In the genomic region with DNA sequence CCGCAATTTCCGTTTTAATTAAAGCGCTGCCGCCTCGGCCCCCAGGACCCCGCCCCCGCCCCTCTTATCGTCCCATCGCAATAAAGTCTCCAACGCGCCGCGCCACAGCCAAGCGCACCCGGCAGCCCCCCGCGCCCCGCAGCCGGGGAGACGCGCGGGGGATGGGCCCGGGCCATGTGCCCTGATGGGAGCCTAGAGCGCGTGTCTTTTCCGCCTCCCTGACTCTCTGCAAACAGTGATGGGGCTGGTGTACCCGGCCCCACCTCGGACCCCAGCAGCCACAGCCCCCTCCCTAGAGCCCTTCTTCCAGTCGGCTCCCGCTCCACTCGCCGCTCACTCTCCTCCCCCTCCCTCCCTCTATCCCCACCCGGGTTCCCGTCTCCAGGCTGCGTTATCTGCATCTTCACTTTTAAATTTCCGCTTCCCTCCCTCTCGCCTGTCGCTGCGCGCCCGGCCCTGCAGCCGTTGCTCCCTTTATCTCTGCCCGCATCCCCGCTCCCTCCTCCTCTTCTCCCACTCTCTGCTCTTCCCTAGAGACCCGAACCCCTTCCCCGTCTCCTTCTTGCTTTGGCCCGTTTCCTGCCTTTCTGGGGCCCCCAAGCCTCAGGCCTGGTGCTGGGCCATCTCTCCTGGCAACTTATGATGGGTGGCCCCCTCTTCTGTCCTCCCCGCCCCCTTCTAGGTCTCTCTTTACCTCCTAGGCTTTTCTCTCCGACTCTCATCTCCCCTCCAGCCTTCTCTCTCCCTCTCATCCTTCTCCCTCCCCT, we compare ENCODE assay signal across 15 cellular contexts. TPM values are rescaled to one million over a fixed set of nuclear protein-coding genes. Genes with fewer than 3 reads are reported as not detected.
A peak's percentile ranks its signal among the peaks of the same experiment; 100 is the strongest.
DNase-seq lines count a peak whose midpoint lies in the region; ATAC-seq, FAIRE-seq and TF ChIP-seq lines count a peak whose summit lies in the region.
"Had no signal": no experiment of that assay in that cellular context is flagged by ENCODE, and none has a peak within 500 bp of the region (broad histone marks: within the 10 kb centered on the region; RNA-seq: fewer than 3 reads in every experiment).

No MANE protein-coding gene starts in this region.

- WGBS in HepG2 (ENCODE audit: low lambda C conversion rate), result 22% methylated on average over 40 of the region's 49 CpGs
- 5% methylated on average over 37 of the region's 49 CpGs for WGBS in right lobe of liver (ENCODE audit: insufficient coverage, low coverage, low lambda C conversion rate, missing lambda C conversion rate)

- H3K79me2 ChIP-seq in HepG2 (ENCODE audit: insufficient read depth, low read length), result no peaks in the 10 kb centered on the region

- TF ChIP-seq POLR2A in HepG2 (IDR thresholded peaks at IDR 0.05; ENCODE audit: insufficient read depth in 1 of 2, low read depth in 2 of 2, low read length in 2 of 2) (no peak), right lobe of liver (IDR thresholded peaks at IDR 0.05) (no peak), gastrocnemius medialis (IDR thresholded peaks at IDR 0.05) (no peak)

- POLR2A ChIA-PET in HepG2 (lab: Yijun Ruan, JAX), result no interaction called here
- POLR2A ChIA-PET in activated CD8-positive, alpha-beta T cell treated with anti-CD3 and anti-CD28 coated beads for 36 hours (lab: Charles Lee), result no interaction called here

- intact Hi-C loops in HepG2 (cut with micrococcal nuclease; ENCODE audit: unreplicated experiment), result loop anchor here (10.0 kb wide), 1 partner anchor 121 kb away; no protein-coding TSS in a partner anchor
- intact Hi-C loops in right lobe of liver (cut with DNase I), result no loop called here
- intact Hi-C loops in gastrocnemius medialis (cut with DNase I; ENCODE audit: low total_unique reads), result no loop called here
- intact Hi-C loops in activated CD8-positive, alpha-beta T cell treated with anti-CD3 and anti-CD28 coated beads for 36 hours (cut with micrococcal nuclease), result no loop called here

- no peak overlapping the region for H3K27ac Mint-ChIP-seq in activated CD8-positive, alpha-beta T cell treated with anti-CD3 and anti-CD28 coated beads for 36 hours
- H3K27ac Mint-ChIP-seq: activated naive CD8-positive, alpha-beta T cell treated with anti-CD3 and anti-CD28 coated beads, Interleukin-2, amount 50 U/mL, for 24 hours had no signal

- no peak overlapping the region for H3K4me3 ChIP-seq in HepG2 (replicated peaks in 1 of 3; ENCODE audit: insufficient read depth in 1 of 3, low read depth in 2 of 3, low read length in 3 of 3)
- H3K4me3 ChIP-seq in right lobe of liver, result no peak overlapping the region
- peak overlapping the region; percentile 71 for H3K4me3 ChIP-seq in SK-N-MC
- peak overlapping the region; percentile 30 for H3K4me3 ChIP-seq in iPS-15b (ENCODE audit: low read depth, low read length)
- peak overlapping the region in 1 of 4 donors; percentile 40 for H3K4me3 ChIP-seq in gastrocnemius medialis

- ATAC-seq in HepG2, result no peak
- no peak for ATAC-seq in right lobe of liver
- no peak for ATAC-seq in esophagus mucosa
- ATAC-seq in gastrocnemius medialis, result no peak
- ATAC-seq in activated CD8-positive, alpha-beta T cell treated with anti-CD3 and anti-CD28 coated beads for 36 hours, result no peak
- ATAC-seq: activated naive CD8-positive, alpha-beta T cell treated with anti-CD3 and anti-CD28 coated beads, Interleukin-2, amount 50 U/mL, for 24 hours had no signal

- TF ChIP-seq CTCF in HepG2 (CRISPR knock-in tag; IDR thresholded peaks at IDR 0.05) (no peak), right lobe of liver (IDR thresholded peaks at IDR 0.05) (no peak), gastrocnemius medialis (IDR thresholded peaks at IDR 0.05 in 4 of 5, conservative IDR thresholded peaks at IDR 0.05 in 1 of 5) (no peak)
- no peak for TF ChIP-seq CTCF in activated CD8-positive, alpha-beta T cell treated with anti-CD3 and anti-CD28 coated beads for 36 hours (IDR thresholded peaks at IDR 0.05)

- no peaks in the 10 kb centered on the region for H3K9me3 Mint-ChIP-seq in activated CD8-positive, alpha-beta T cell treated with anti-CD3 and anti-CD28 coated beads for 36 hours
- H3K9me3 Mint-ChIP-seq: activated naive CD8-positive, alpha-beta T cell treated with anti-CD3 and anti-CD28 coated beads, Interleukin-2, amount 50 U/mL, for 24 hours had no signal

- peaks cover 79% of the 10 kb centered on the region for H3K27me3 Mint-ChIP-seq in activated CD8-positive, alpha-beta T cell treated with anti-CD3 and anti-CD28 coated beads for 36 hours

- H3K4me3 Mint-ChIP-seq in activated CD8-positive, alpha-beta T cell treated with anti-CD3 and anti-CD28 coated beads for 36 hours, result no peak overlapping the region

- TF ChIP-seq EP300 in HepG2 (IDR thresholded peaks at IDR 0.05; ENCODE audit: low read depth in 2 of 2, low read length in 2 of 2) (no peak), HepG2 (CRISPR knock-in tag; IDR thresholded peaks at IDR 0.05; ENCODE audit: borderline replicate concordance) (no peak)

- no peak for FAIRE-seq in HepG2 (lab: Jason Lieb, UNC)

- H4K20me1 ChIP-seq in HepG2 (ENCODE audit: insufficient read depth, low read length), result peaks cover 10% of the 10 kb centered on the region; the same call in 1 of the 2 replicates

- no peak overlapping the region for H3K9ac ChIP-seq in HepG2 (ENCODE audit: insufficient read depth, low read depth, low read length)
- H3K9ac ChIP-seq in SK-N-MC (ENCODE audit: insufficient read length), result no peak overlapping the region
- H3K9ac ChIP-seq in iPS-15b (ENCODE audit: low read depth, low read length), result no peak overlapping the region
- H3K9ac ChIP-seq: BLaER1 treated with 17β-estradiol and CSF1 and Interleukin-3, amounts not matched to agents 10 nM and 100 nM had no signal

- H3K27me3 ChIP-seq in HepG2 (ENCODE audit: control insufficient read depth in 1 of 2, insufficient read depth in 2 of 2, low read length in 2 of 2), result peaks cover 42 to 92% of the 10 kb centered on the region in 2 experiments
- peaks cover 19 to 35% of the 10 kb centered on the region in 2 donors for H3K27me3 ChIP-seq in right lobe of liver
- peaks cover 93% of the 10 kb centered on the region for H3K27me3 ChIP-seq in iPS-15b (ENCODE audit: control insufficient read depth, insufficient read depth, low read length)
- H3K27me3 ChIP-seq in gastrocnemius medialis, result peaks cover 96 to 99% (median 97%) of the 10 kb centered on the region in 3 donors

- H3K27ac ChIP-seq in HepG2 (ENCODE audit: extremely low read length, insufficient read depth, low read length) (no peak overlapping the region), right lobe of liver (no peak overlapping the region), SK-N-MC (no peak overlapping the region), gastrocnemius medialis (no peak overlapping the region)
- H3K27ac ChIP-seq: BLaER1 treated with 17β-estradiol and CSF1 and Interleukin-3, amounts not matched to agents 10 nM and 100 nM; psoas muscle had no signal

- no TSS peak for BruUV-seq in HepG2 (replicated peaks; lab: Mats Ljungman, UMichigan)

- in situ Hi-C loops in HepG2 (cut with HindIII; ENCODE audit: extremely low pct_ligation_motif_present, low pct_unique_long_range_greater_than_20kb), result no loop called here
- in situ Hi-C loops in gastrocnemius medialis (cut with MboI; ENCODE audit: low sequenced_read_pairs in 4 of 4), result no loop called here

- no peak for DNase-seq in HepG2 (ENCODE audit: low spot score)
- DNase-seq in right lobe of liver, result no peak
- no peak for DNase-seq in SK-N-MC (ENCODE audit: low read depth, low spot score)
- no peak for DNase-seq in COLO829 (ENCODE audit: low spot score)
- DNase-seq in gastrocnemius medialis, result no peak
- no peak for DNase-seq in activated CD8-positive, alpha-beta T cell treated with anti-CD3 and anti-CD28 coated beads for 36 hours
- DNase-seq: activated naive CD8-positive, alpha-beta T cell treated with anti-CD3 and anti-CD28 coated beads, Interleukin-2, amount 50 U/mL, for 24 hours; NCI-H1048; psoas muscle; Right ventricle myocardium superior; stimulated activated CD4-positive, alpha-beta T cell treated with anti-CD3 and anti-CD28 coated beads, Interleukin-1b, Interleukin-23, amount 100 ng/mL, for 48 hours had no signal

- H3K4me1 ChIP-seq in HepG2 (ENCODE audit: insufficient read depth, low read length) (peaks cover 11% of the 10 kb centered on the region; the same call in 1 of the 2 replicates), right lobe of liver (peaks cover 0 to 20% (median 3%) of the 10 kb centered on the region in 4 donors), iPS-15b (ENCODE audit: control insufficient read depth, insufficient read depth, low read length) (peaks cover 3% of the 10 kb centered on the region), gastrocnemius medialis (peaks cover 24 to 33% of the 10 kb centered on the region in 2 donors)

- H2AFZ ChIP-seq in HepG2 (ENCODE audit: low read length), result no peak overlapping the region

- no peak overlapping the region for H3K4me2 ChIP-seq in HepG2 (ENCODE audit: low read depth, low read length)

- H3K9me3 ChIP-seq in HepG2 (ENCODE audit: low read length) (no peaks in the 10 kb centered on the region), right lobe of liver (no peaks in the 10 kb centered on the region), SK-N-MC (ENCODE audit: low read depth, low read length) (no peaks in the 10 kb centered on the region), iPS-15b (ENCODE audit: control insufficient read depth, insufficient read depth, low read length) (no peaks in the 10 kb centered on the region), gastrocnemius medialis (no peaks in the 10 kb centered on the region)
- H3K9me3 ChIP-seq: psoas muscle had no signal

- CTCF ChIA-PET in HepG2 (lab: Yijun Ruan, JAX; ENCODE audit: low intra/inter-chr PET ratio, low total read pairs), result no interaction called here
- CTCF ChIA-PET in activated CD8-positive, alpha-beta T cell treated with anti-CD3 and anti-CD28 coated beads for 36 hours (lab: Charles Lee), result interaction anchor here (1.6 to 5.7 kb wide), 2 partner anchors 8 to 109 kb away, joined by 5 to 128 read pairs; a partner anchor contains a TSS

- H3K36me3 ChIP-seq in HepG2 (replicated peaks in 1 of 2; ENCODE audit: control insufficient read depth in 1 of 2, insufficient read depth in 2 of 2, low read length in 2 of 2), result no peaks in the 10 kb centered on the region
- H3K36me3 ChIP-seq in right lobe of liver, result no peaks in the 10 kb centered on the region
- no peaks in the 10 kb centered on the region for H3K36me3 ChIP-seq in SK-N-MC (ENCODE audit: insufficient read depth, low read length)
- no peaks in the 10 kb centered on the region for H3K36me3 ChIP-seq in iPS-15b (ENCODE audit: control insufficient read depth, insufficient read depth, low read length)
- H3K36me3 ChIP-seq in gastrocnemius medialis, result no peaks in the 10 kb centered on the region
- H3K36me3 ChIP-seq: BLaER1 treated with 17β-estradiol and CSF1 and Interleukin-3, amounts not matched to agents 10 nM and 100 nM had no signal

- TF ChIP-seq RAD21 in HepG2 (CRISPR knock-in tag; IDR thresholded peaks at IDR 0.05), result no peak

- no peaks in the 10 kb centered on the region for H3K36me3 Mint-ChIP-seq in activated CD8-positive, alpha-beta T cell treated with anti-CD3 and anti-CD28 coated beads for 36 hours (ENCODE audit: low read depth)

- H3K4me1 Mint-ChIP-seq in activated CD8-positive, alpha-beta T cell treated with anti-CD3 and anti-CD28 coated beads for 36 hours (ENCODE audit: low read depth), result peaks cover 17% of the 10 kb centered on the region

RNA-seq across cellular contexts. Expression of a gene that starts 0.5 kb away (rescaled TPM):
- total RNA-seq in HepG2 (2016; rRNA removed; fragmentation: Illumina TruSeq; extraction: Trizol), result not detected in 2 replicates
- not detected in 2 replicates for total RNA-seq in HepG2 (2016; cell fraction: cytosol; rRNA removed; fragmentation: Illumina TruSeq; extraction: Trizol; ENCODE audit: low read depth)
- not detected in 2 replicates for total RNA-seq in HepG2 (2016; cell fraction: insoluble cytoplasmic fraction; rRNA removed; fragmentation: Illumina TruSeq; extraction: Trizol)
- not detected in 2 replicates for total RNA-seq in HepG2 (2016; cell fraction: membrane; rRNA removed; fragmentation: Illumina TruSeq; extraction: Trizol)
- not detected in 2 replicates for total RNA-seq in HepG2 (2016; cell fraction: nucleus; rRNA removed; fragmentation: Illumina TruSeq; extraction: Trizol)
- polyA plus RNA-seq in HepG2 (2011; rRNA removed), result not detected in 2 replicates
- not detected in 2 replicates for polyA plus RNA-seq in HepG2 (2011; cell fraction: cytosol; rRNA removed)
- not detected in 2 replicates for polyA plus RNA-seq in HepG2 (2011; cell fraction: nucleus; rRNA removed)
- not detected in 2 replicates for polyA plus RNA-seq in HepG2 (2012)
- not detected in 2 replicates for polyA plus RNA-seq in HepG2 (2016; cell fraction: cytosol; fragmentation: Illumina TruSeq; extraction: Trizol; ENCODE audit: low read depth)
- not detected in 2 replicates for polyA plus RNA-seq in HepG2 (2016; cell fraction: insoluble cytoplasmic fraction; fragmentation: Illumina TruSeq; extraction: Trizol; ENCODE audit: low read depth)
- not detected in 2 replicates for polyA plus RNA-seq in HepG2 (2016; cell fraction: membrane; fragmentation: Illumina TruSeq; extraction: Trizol; ENCODE audit: low read depth)
- polyA plus RNA-seq in HepG2 (2016; cell fraction: nucleus; fragmentation: Illumina TruSeq; extraction: Trizol; ENCODE audit: insufficient read depth, low read depth), result not detected in 2 replicates
- not detected in 2 replicates for polyA minus RNA-seq in HepG2 (2011; rRNA and poly(A)+ RNA removed; ENCODE audit: low replicate concordance)
- not detected in 2 replicates for polyA minus RNA-seq in HepG2 (2011; cell fraction: cytosol; rRNA and poly(A)+ RNA removed)
- polyA minus RNA-seq in HepG2 (2011; cell fraction: nucleus; rRNA and poly(A)+ RNA removed), result not detected in 2 replicates
- total RNA-seq in right lobe of liver, result not detected
- not detected for total RNA-seq in esophagus mucosa
- not detected for total RNA-seq in gastrocnemius medialis
- not detected for total RNA-seq in activated CD8-positive, alpha-beta T cell treated with anti-CD3 and anti-CD28 coated beads for 36 hours
- total RNA-seq: fibroblast of lung, psoas muscle, Right ventricle myocardium superior had no signal
- polyA plus RNA-seq: fibroblast of lung, psoas muscle had no signal

RNA-seq across cellular contexts. Expression of a gene that starts 7.7 kb away (rescaled TPM):
- total RNA-seq in HepG2 (2016; rRNA removed; fragmentation: Illumina TruSeq; extraction: Trizol), result not detected in 2 replicates
- total RNA-seq in HepG2 (2016; cell fraction: cytosol; rRNA removed; fragmentation: Illumina TruSeq; extraction: Trizol; ENCODE audit: low read depth), result not detected in 2 replicates
- not detected in 2 replicates for total RNA-seq in HepG2 (2016; cell fraction: insoluble cytoplasmic fraction; rRNA removed; fragmentation: Illumina TruSeq; extraction: Trizol)
- total RNA-seq in HepG2 (2016; cell fraction: membrane; rRNA removed; fragmentation: Illumina TruSeq; extraction: Trizol), result not detected in 2 replicates
- not detected in 2 replicates for total RNA-seq in HepG2 (2016; cell fraction: nucleus; rRNA removed; fragmentation: Illumina TruSeq; extraction: Trizol)
- polyA plus RNA-seq in HepG2 (2011; rRNA removed), result not detected in 2 replicates
- polyA plus RNA-seq in HepG2 (2011; cell fraction: cytosol; rRNA removed), result not detected in 2 replicates
- polyA plus RNA-seq in HepG2 (2011; cell fraction: nucleus; rRNA removed), result not detected in 2 replicates
- not detected in 2 replicates for polyA plus RNA-seq in HepG2 (2012)
- polyA plus RNA-seq in HepG2 (2016; cell fraction: cytosol; fragmentation: Illumina TruSeq; extraction: Trizol; ENCODE audit: low read depth), result not detected in 2 replicates
- not detected in 2 replicates for polyA plus RNA-seq in HepG2 (2016; cell fraction: insoluble cytoplasmic fraction; fragmentation: Illumina TruSeq; extraction: Trizol; ENCODE audit: low read depth)
- polyA plus RNA-seq in HepG2 (2016; cell fraction: membrane; fragmentation: Illumina TruSeq; extraction: Trizol; ENCODE audit: low read depth), result not detected in 2 replicates
- not detected in 2 replicates for polyA plus RNA-seq in HepG2 (2016; cell fraction: nucleus; fragmentation: Illumina TruSeq; extraction: Trizol; ENCODE audit: insufficient read depth, low read depth)
- not detected in 2 replicates for polyA minus RNA-seq in HepG2 (2011; rRNA and poly(A)+ RNA removed; ENCODE audit: low replicate concordance)
- polyA minus RNA-seq in HepG2 (2011; cell fraction: cytosol; rRNA and poly(A)+ RNA removed), result not detected in 2 replicates
- polyA minus RNA-seq in HepG2 (2011; cell fraction: nucleus; rRNA and poly(A)+ RNA removed), result not detected in 2 replicates
- total RNA-seq in right lobe of liver, result not detected
- total RNA-seq in esophagus mucosa, result not detected
- total RNA-seq in gastrocnemius medialis, result not detected
- not detected for total RNA-seq in activated CD8-positive, alpha-beta T cell treated with anti-CD3 and anti-CD28 coated beads for 36 hours
- total RNA-seq: fibroblast of lung, psoas muscle, Right ventricle myocardium superior had no signal
- polyA plus RNA-seq: fibroblast of lung had no signal

RNA-seq across cellular contexts. Expression of a gene that starts 26.0 kb away (rescaled TPM):
- not detected in 2 replicates for total RNA-seq in HepG2 (2016; rRNA removed; fragmentation: Illumina TruSeq; extraction: Trizol)
- total RNA-seq in HepG2 (2016; cell fraction: cytosol; rRNA removed; fragmentation: Illumina TruSeq; extraction: Trizol; ENCODE audit: low read depth), result not detected in 2 replicates
- total RNA-seq in HepG2 (2016; cell fraction: insoluble cytoplasmic fraction; rRNA removed; fragmentation: Illumina TruSeq; extraction: Trizol), result not detected in 2 replicates
- total RNA-seq in HepG2 (2016; cell fraction: membrane; rRNA removed; fragmentation: Illumina TruSeq; extraction: Trizol), result not detected in 2 replicates
- total RNA-seq in HepG2 (2016; cell fraction: nucleus; rRNA removed; fragmentation: Illumina TruSeq; extraction: Trizol), result not detected in 2 replicates
- not detected in 2 replicates for polyA plus RNA-seq in HepG2 (2011; rRNA removed)
- 0.03 and 0.04 TPM in 2 replicates for polyA plus RNA-seq in HepG2 (2011; cell fraction: cytosol; rRNA removed)
- polyA plus RNA-seq in HepG2 (2011; cell fraction: nucleus; rRNA removed), result not detected in 2 replicates
- polyA plus RNA-seq in HepG2 (2012), result not detected in 2 replicates
- polyA plus RNA-seq in HepG2 (2016; cell fraction: cytosol; fragmentation: Illumina TruSeq; extraction: Trizol; ENCODE audit: low read depth), result not detected in 2 replicates
- polyA plus RNA-seq in HepG2 (2016; cell fraction: insoluble cytoplasmic fraction; fragmentation: Illumina TruSeq; extraction: Trizol; ENCODE audit: low read depth), result not detected in 2 replicates
- 0.08 TPM in 1 of 2 replicates, not detected in the other for polyA plus RNA-seq in HepG2 (2016; cell fraction: membrane; fragmentation: Illumina TruSeq; extraction: Trizol; ENCODE audit: low read depth)
- polyA plus RNA-seq in HepG2 (2016; cell fraction: nucleus; fragmentation: Illumina TruSeq; extraction: Trizol; ENCODE audit: insufficient read depth, low read depth), result not detected in 2 replicates
- 0.49 TPM in 1 of 2 replicates, not detected in the other for polyA minus RNA-seq in HepG2 (2011; rRNA and poly(A)+ RNA removed; ENCODE audit: low replicate concordance)
- polyA minus RNA-seq in HepG2 (2011; cell fraction: cytosol; rRNA and poly(A)+ RNA removed), result not detected in 2 replicates
- polyA minus RNA-seq in HepG2 (2011; cell fraction: nucleus; rRNA and poly(A)+ RNA removed), result not detected in 2 replicates
- not detected for total RNA-seq in right lobe of liver
- not detected for total RNA-seq in esophagus mucosa
- not detected for total RNA-seq in gastrocnemius medialis
- total RNA-seq in activated CD8-positive, alpha-beta T cell treated with anti-CD3 and anti-CD28 coated beads for 36 hours, result not detected
- total RNA-seq: psoas muscle, Right ventricle myocardium superior had no signal

RNA-seq across cellular contexts. Expression of a gene that starts 55.8 kb away (rescaled TPM):
- total RNA-seq in HepG2 (2016; rRNA removed; fragmentation: Illumina TruSeq; extraction: Trizol), result not detected in 2 replicates
- not detected in 2 replicates for total RNA-seq in HepG2 (2016; cell fraction: cytosol; rRNA removed; fragmentation: Illumina TruSeq; extraction: Trizol; ENCODE audit: low read depth)
- total RNA-seq in HepG2 (2016; cell fraction: insoluble cytoplasmic fraction; rRNA removed; fragmentation: Illumina TruSeq; extraction: Trizol), result not detected in 2 replicates
- total RNA-seq in HepG2 (2016; cell fraction: membrane; rRNA removed; fragmentation: Illumina TruSeq; extraction: Trizol), result not detected in 2 replicates
- not detected in 2 replicates for total RNA-seq in HepG2 (2016; cell fraction: nucleus; rRNA removed; fragmentation: Illumina TruSeq; extraction: Trizol)
- polyA plus RNA-seq in HepG2 (2011; rRNA removed), result 0.03 and 0.05 TPM in 2 replicates
- polyA plus RNA-seq in HepG2 (2011; cell fraction: cytosol; rRNA removed), result 0.03 TPM in 2 replicates
- 0.17 and 0.18 TPM in 2 replicates for polyA plus RNA-seq in HepG2 (2011; cell fraction: nucleus; rRNA removed)
- 0.09 TPM in 1 of 2 replicates, not detected in the other for polyA plus RNA-seq in HepG2 (2012)
- polyA plus RNA-seq in HepG2 (2016; cell fraction: cytosol; fragmentation: Illumina TruSeq; extraction: Trizol; ENCODE audit: low read depth), result not detected in 2 replicates
- polyA plus RNA-seq in HepG2 (2016; cell fraction: insoluble cytoplasmic fraction; fragmentation: Illumina TruSeq; extraction: Trizol; ENCODE audit: low read depth), result not detected in 2 replicates
- polyA plus RNA-seq in HepG2 (2016; cell fraction: membrane; fragmentation: Illumina TruSeq; extraction: Trizol; ENCODE audit: low read depth), result not detected in 2 replicates
- not detected in 2 replicates for polyA plus RNA-seq in HepG2 (2016; cell fraction: nucleus; fragmentation: Illumina TruSeq; extraction: Trizol; ENCODE audit: insufficient read depth, low read depth)
- polyA minus RNA-seq in HepG2 (2011; rRNA and poly(A)+ RNA removed; ENCODE audit: low replicate concordance), result not detected in 2 replicates
- polyA minus RNA-seq in HepG2 (2011; cell fraction: cytosol; rRNA and poly(A)+ RNA removed), result not detected in 2 replicates
- polyA minus RNA-seq in HepG2 (2011; cell fraction: nucleus; rRNA and poly(A)+ RNA removed), result not detected in 2 replicates
- total RNA-seq in right lobe of liver, result not detected
- total RNA-seq in esophagus mucosa, result not detected
- total RNA-seq in gastrocnemius medialis, result under 1 TPM in 1 of 4 donors, not detected in 3; 0.09 TPM
- not detected for total RNA-seq in activated CD8-positive, alpha-beta T cell treated with anti-CD3 and anti-CD28 coated beads for 36 hours
- total RNA-seq: fibroblast of lung, psoas muscle, Right ventricle myocardium superior had no signal
- polyA plus RNA-seq: fibroblast of lung, psoas muscle had no signal

Comparison
In these comparisons a context has a peak if more than half of its experiments do, and no peak if none do; other contexts are left out.
1. H3K4me3 ChIP-seq: peak in SK-N-MC (single experiment) and iPS-15b (single experiment); none in HepG2 (0 of 3) and right lobe of liver (0 of 3).